33 cellular contexts compared by ENCODE assay signal in the genomic region with DNA sequence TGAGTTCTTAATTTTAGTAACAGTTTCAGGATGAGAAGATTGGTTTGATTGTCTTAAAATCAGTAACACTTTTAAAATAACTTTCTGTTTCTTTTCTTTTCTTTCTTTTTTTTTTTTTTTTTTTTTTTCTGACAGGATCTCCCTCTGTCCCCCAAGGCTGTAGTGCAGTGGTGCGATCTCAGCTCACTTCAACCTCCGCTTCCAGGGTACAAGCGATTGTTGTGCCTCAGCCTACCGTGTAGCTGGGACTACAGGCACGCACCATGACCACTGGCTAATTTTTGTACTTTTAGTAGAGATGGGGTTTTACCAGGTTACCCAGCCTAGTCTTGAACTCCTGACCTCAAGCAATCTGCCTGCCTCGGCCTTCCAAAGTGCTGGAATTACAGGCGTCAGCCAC. TPM values are rescaled to one million over a fixed set of nuclear protein-coding genes. Genes with fewer than 3 reads are reported as not detected.
"Had no signal": no experiment of that assay in that cellular context is flagged by ENCODE, and none has a peak within 500 bp of the region (broad histone marks: within the 10 kb centered on the region; RNA-seq: fewer than 3 reads in every experiment).

No MANE protein-coding gene starts in this region.

- H3K4me3 ChIP-seq: adrenal gland, body of pancreas, breast epithelium, coronary artery, SJCRH30 had no signal

- H3K36me3 ChIP-seq: adrenal gland, breast epithelium, SJCRH30 had no signal

- DNase-seq: activated B cell treated with CpG ODN at 0.5 μM for 24 hours; activated CD4-positive, alpha-beta memory T cell treated with anti-CD3 and anti-CD28 coated beads for 36 hours; activated CD4-positive, alpha-beta T cell treated with anti-CD3 and anti-CD28 coated beads for 4 hours; activated CD4-positive, alpha-beta T cell treated with anti-CD3 and anti-CD28 coated beads, Interleukin-2, amount 50 U/mL, for 1 hour; activated CD4-positive, CD25-positive, alpha-beta regulatory T cell treated with anti-CD3 and anti-CD28 coated beads, Interleukin-2, amount 50 U/mL, for 72 hours; activated gamma-delta T cell treated with Interleukin-2 at 50 U/mL for 16 hours; activated naive CD4-positive, alpha-beta T cell treated with anti-CD3 and anti-CD28 coated beads for 36 hours; activated T-cell treated with anti-CD3 and anti-CD28 coated beads, Interleukin-2, amount 50 U/mL, for 1 hour; activated T-cell treated with anti-CD3 and anti-CD28 coated beads, Interleukin-2, amount 50 U/mL, for 72 hours; adrenal gland; body of pancreas; NCI-H1105; NCI-H1417 treated with DMSO at 0.1 percent for 48 hours; NCI-H187 treated with DMSO at 0.1 percent for 48 hours; NCI-H2081; NCI-H2171 treated with DMSO at 0.1 percent for 48 hours; NCI-H2227 treated with DMSO at 0.1 percent for 48 hours; NCI-H446; NCI-H510A treated with DMSO at 0.1 percent for 48 hours; NCI-H526 treated with DMSO at 0.1 percent for 48 hours; NCI-H82; SHP77; SJCRH30; T-cell; T-helper 17 cell; T-helper 9 cell had no signal

- H3K27me3 ChIP-seq: adrenal gland, body of pancreas, breast epithelium, SJCRH30 had no signal

- H3K4me1 ChIP-seq: adrenal gland, body of pancreas, breast epithelium, SJCRH30 had no signal

- H3K27ac ChIP-seq: adrenal gland, body of pancreas, breast epithelium, coronary artery, SJCRH30, VCaP had no signal

- ATAC-seq: activated T-cell treated with anti-CD3 and anti-CD28 coated beads, Interleukin-2, amount 50 U/mL, for 72 hours; activated T-helper 17 cell treated with anti-CD3 and anti-CD28 coated beads, Interleukin-2, amount 50 U/mL, for 72 hours; body of pancreas; Panc1; T-cell; T-helper 17 cell had no signal

- H3K9me3 ChIP-seq: adrenal gland, body of pancreas, breast epithelium, SJCRH30 had no signal

RNA-seq across cellular contexts. Expression of a gene that starts 33.7 kb away (rescaled TPM):
- total RNA-seq: cardiac septum, RPMI7951, SJCRH30 had no signal
